Comparison of ENCODE assay signal across 8 cellular contexts in genomic region chr16:29613307-29614057, GRCh38. TPM values are rescaled to one million over a fixed set of nuclear protein-coding genes. Genes with fewer than 3 reads are reported as not detected.
DNase-seq lines count a peak whose midpoint lies in the region; ATAC-seq and TF ChIP-seq lines count a peak whose summit lies in the region.
"Not testable (repeated sequence)": the region's sequence is repeated elsewhere in the genome, so short reads cannot be mapped to it uniquely, and the experiment has no call there.

No MANE protein-coding gene starts in this region.

- DNase-seq in AML-193 (lab: John Stamatoyannopoulos, UW) (peak; percentile 54 to 83), GM19240 (ENCODE audit: insufficient read length, low spot score) (peak; percentile 31), HUDEP-2 (lab: John Stamatoyannopoulos, UW; ENCODE audit: unreplicated experiment in 76 of 76) (peak in 73 of 76 experiments; percentile 38 to 94 (median 84)), NT2/D1 (ENCODE audit: low read depth, low spot score) (peak; percentile 80), right lobe of liver (peak; percentile 78 to 86 (median 83))
- peak; percentile 62 to 89 for DNase-seq in activated CD8-positive, alpha-beta memory T cell treated with anti-CD3 and anti-CD28 coated beads for 1 hour (ENCODE audit: extremely low read depth in 1 of 2, low read depth in 1 of 2)
- DNase-seq in stimulated activated CD4-positive, alpha-beta T cell treated with anti-CD3 and anti-CD28 coated beads, Interleukin-1b, Interleukin-23, amount 100 ng/mL, for 48 hours, result peak; percentile 92

- H3K27me3 ChIP-seq in NT2/D1 (ENCODE audit: insufficient read depth, insufficient read length); duodenal mucosa (ENCODE audit: control insufficient read depth in 1 of 2, insufficient read depth in 2 of 2, low read length in 2 of 2); right lobe of liver: not testable (repeated sequence)

- H3K9ac ChIP-seq in NT2/D1 (ENCODE audit: insufficient read length, low read depth) (peak overlapping the region; percentile 90), duodenal mucosa (ENCODE audit: low read depth in 1 of 2, low read length in 2 of 2) (peak overlapping the region in 1 of 2 donors; percentile 13)

- WGBS in right lobe of liver (ENCODE audit: insufficient coverage, low coverage, low lambda C conversion rate, missing lambda C conversion rate), result 5% methylated on average over 4 of the region's 100 CpGs

- peak; percentile 55 for TF ChIP-seq POLR2A in right lobe of liver (IDR thresholded peaks at IDR 0.05)

- H3K4me3 ChIP-seq in NT2/D1 (ENCODE audit: insufficient read length, low read depth), result peak overlapping the region; percentile 83
- H3K4me3 ChIP-seq in duodenal mucosa (ENCODE audit: low read depth in 1 of 2, low read length in 2 of 2), result peak overlapping the region; percentile 62 to 78
- peak overlapping the region; percentile 39 to 52 (median 49) for H3K4me3 ChIP-seq in right lobe of liver

- not testable (repeated sequence) for H3K36me3 ChIP-seq in NT2/D1 (ENCODE audit: insufficient read depth, insufficient read length, low read length); duodenal mucosa (ENCODE audit: control insufficient read depth in 1 of 2, insufficient read depth in 2 of 2, low read length in 2 of 2); right lobe of liver

- H3K4me1 ChIP-seq in NT2/D1 (ENCODE audit: insufficient read depth, insufficient read length); duodenal mucosa (ENCODE audit: control insufficient read depth in 1 of 2, insufficient read depth in 2 of 2, low read length in 2 of 2); right lobe of liver: not testable (repeated sequence)

- not testable (repeated sequence) for TF ChIP-seq CTCF in right lobe of liver (IDR thresholded peaks at IDR 0.05)

- H3K9me3 ChIP-seq in NT2/D1 (ENCODE audit: insufficient read depth, low read length); duodenal mucosa (ENCODE audit: control insufficient read depth in 1 of 2, low read length in 2 of 2); right lobe of liver: not testable (repeated sequence)

- H3K27ac ChIP-seq in duodenal mucosa (ENCODE audit: low read depth, low read length); right lobe of liver: not testable (repeated sequence)

- ATAC-seq in right lobe of liver, result peak; percentile 75 to 91 (median 79)

- intact Hi-C loops in right lobe of liver (cut with DNase I), result not testable (repeated sequence)

RNA-seq across cellular contexts. Expression of gene SPN, which starts 49.6 kb away (rescaled TPM):
- total RNA-seq in right lobe of liver, result 1 to 10 TPM in 4 of 6 experiments, under 1 TPM in 2; 0.60 to 3.3 (median 1.4) TPM

Comparison
In these comparisons a context has a peak if more than half of its experiments do, and no peak if none do; other contexts are left out.
1. DNase-seq: peak in every context shown above with its lines; median percentile 92 in stimulated activated CD4-positive, alpha-beta T cell treated with anti-CD3 and anti-CD28 coated beads, Interleukin-1b, Interleukin-23, amount 100 ng/mL, for 48 hours; 84 in HUDEP-2; 83 in right lobe of liver; 80 in NT2/D1; 76 in activated CD8-positive, alpha-beta memory T cell treated with anti-CD3 and anti-CD28 coated beads for 1 hour; 68 in AML-193; 31 in GM19240.